12 cellular contexts compared by ENCODE assay signal in the genomic region with DNA sequence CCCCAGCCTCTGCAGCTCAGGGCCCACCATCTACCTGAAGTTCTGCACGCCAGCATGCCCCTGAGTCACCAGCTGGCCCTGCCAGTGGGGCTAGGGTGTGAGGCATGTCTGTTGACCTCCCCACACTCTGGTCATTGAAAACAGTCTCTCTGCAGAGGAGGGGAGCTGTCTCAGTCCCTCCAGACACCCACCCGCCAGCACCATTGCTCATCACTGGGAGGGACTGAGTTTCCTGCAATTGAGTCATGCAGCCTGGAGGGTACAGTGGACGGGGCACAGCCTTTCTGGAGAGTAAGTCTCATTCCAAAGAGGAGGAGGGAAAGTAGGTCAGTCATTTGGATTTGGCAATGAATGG. TPM values are rescaled to one million over a fixed set of nuclear protein-coding genes. Genes with fewer than 3 reads are reported as not detected.
DNase-seq lines count a peak whose midpoint lies in the region; ATAC-seq, FAIRE-seq and TF ChIP-seq lines count a peak whose summit lies in the region.
"Had no signal": no experiment of that assay in that cellular context is flagged by ENCODE, and none has a peak within 500 bp of the region (broad histone marks: within the 10 kb centered on the region; RNA-seq: fewer than 3 reads in every experiment).

No MANE protein-coding gene starts in this region.

- CTCF ChIA-PET in BJ (lab: Yijun Ruan, JAX) (interaction anchor here (0.8 to 1.6 kb wide), 5 partner anchors 10 to 64 kb away, joined by 3 to 8 read pairs (median 3); a partner anchor contains a TSS), H1 (lab: Charles Lee; ENCODE audit: partially characterized antibody) (interaction anchor here (1.0 to 1.6 kb wide), 2 partner anchors 65 to 175 kb away, joined by 4 to 6 read pairs; no protein-coding TSS in a partner anchor)

- H3K14ac ChIP-seq in H1 (ENCODE audit: insufficient read length): no peak overlapping the region

- H3K27ac Mint-ChIP-seq in nephron progenitor cell: no peak overlapping the region

- no peak overlapping the region for H3K4me2 ChIP-seq in H1 (ENCODE audit: insufficient read depth in 1 of 2, low read depth in 2 of 2, low read length in 2 of 2)

- TF ChIP-seq CTCF in BJ (IDR thresholded peaks at IDR 0.05; ENCODE audit: insufficient read depth, low read depth, low read length): no peak
- TF ChIP-seq CTCF in H1 (IDR thresholded peaks at IDR 0.05; ENCODE audit: control extremely low read depth in 1 of 3, insufficient read depth in 1 of 3, low read depth in 1 of 3, low read length in 3 of 3): no peak
- no peak for TF ChIP-seq CTCF in omental fat pad (IDR thresholded peaks at IDR 0.05)
- no peak for TF ChIP-seq CTCF in nephron progenitor cell (IDR thresholded peaks at IDR 0.05)

- DNase-seq in BJ (ENCODE audit: low read depth) (peak; percentile 86), M059J (ENCODE audit: low read depth) (peak; percentile 95), H1 (ENCODE audit: low read depth in 1 of 2, low spot score in 2 of 2) (no peak), omental fat pad (ENCODE audit: low spot score) (no peak), NCI-H1436 (lab: John Stamatoyannopoulos, UW) (no peak), nephron progenitor cell (no peak), globus pallidus (ENCODE audit: low spot score) (no peak)
- DNase-seq: activated CD4-positive, alpha-beta T cell treated with anti-CD3 and anti-CD28 coated beads, Interleukin-2, amount 50 U/mL, for 4 hours; cerebellar nuclear complex; DMS79; stimulated activated naive CD4-positive, alpha-beta T cell had no signal

- H3K36me3 ChIP-seq in BJ (ENCODE audit: control insufficient read depth, insufficient read depth, low read length) (no peaks in the 10 kb centered on the region), H1 (ENCODE audit: control insufficient read depth in 2 of 4, insufficient read depth in 4 of 4, low read length in 3 of 4) (no peaks in the 10 kb centered on the region)

- peaks cover 69% of the 10 kb centered on the region for H3K4me1 Mint-ChIP-seq in nephron progenitor cell

- H3K9me3 ChIP-seq in H1 (ENCODE audit: insufficient read depth in 2 of 2, low read depth in 1 of 2, low read length in 1 of 2): no peaks in the 10 kb centered on the region

- H3K23me2 ChIP-seq in H1 (ENCODE audit: low read depth, low read length): peaks cover 2% of the 10 kb centered on the region; the same call in 1 of the 2 replicates

- POLR2A ChIA-PET in BJ (lab: Charles Lee): interaction anchor here (0.5 to 0.6 kb wide), 2 partner anchors 64 to 168 kb away, joined by 4 read pairs; no protein-coding TSS in a partner anchor
- POLR2A ChIA-PET in H1 (lab: Charles Lee; ENCODE audit: partially characterized antibody): no interaction called here

- H3K23ac ChIP-seq in H1 (ENCODE audit: insufficient read length): no peak overlapping the region

- no peaks in the 10 kb centered on the region for H3K79me1 ChIP-seq in H1 (ENCODE audit: low read depth, low read length)

- H3K4me3 Mint-ChIP-seq in nephron progenitor cell: no peak overlapping the region

- no peak for FAIRE-seq in H1 (lab: Jason Lieb, UNC)

- H2BK12ac ChIP-seq in H1 (ENCODE audit: low read depth, low read length): no peak overlapping the region

- no peaks in the 10 kb centered on the region for H3K9me3 Mint-ChIP-seq in nephron progenitor cell

- TF ChIP-seq RAD21 in H1 (IDR thresholded peaks at IDR 0.05 in 1 of 2, conservative IDR thresholded peaks at IDR 0.05 in 1 of 2; ENCODE audit: low read depth in 2 of 2, low read length in 2 of 2): no peak

- H2AK5ac ChIP-seq in H1 (ENCODE audit: low read depth, low read length): 0 out of 2 replicates have a peak overlapping the region, but pooled peaks have one; percentile 39

- no peak for TF ChIP-seq EP300 in H1 (IDR thresholded peaks at IDR 0.05; ENCODE audit: borderline replicate concordance in 1 of 2, low read depth in 2 of 2, low read length in 2 of 2)

- H3K4ac ChIP-seq in H1 (replicated peaks; ENCODE audit: insufficient read length, low read depth, low read length): no peak overlapping the region

- H4K91ac ChIP-seq in H1 (replicated peaks; ENCODE audit: insufficient read length, low read length): no peak overlapping the region

- H3K27me3 Mint-ChIP-seq in nephron progenitor cell (ENCODE audit: low read depth, poor library complexity): peaks cover 7% of the 10 kb centered on the region

- 0 out of 2 replicates have a peak overlapping the region, but pooled peaks have one; percentile 8 for H2BK5ac ChIP-seq in H1 (ENCODE audit: low read depth, low read length)

- H2BK20ac ChIP-seq in H1 (ENCODE audit: low read length): 0 out of 2 replicates have a peak overlapping the region, but pooled peaks have one; percentile 61

- H3K27ac ChIP-seq in H1 (ENCODE audit: low read depth, low read length): no peak overlapping the region

- H4K20me1 ChIP-seq in H1 (replicated peaks in 1 of 2; ENCODE audit: control insufficient read depth in 1 of 2, insufficient read depth in 2 of 2, low read length in 2 of 2): no peaks in the 10 kb centered on the region

- no peak overlapping the region for H3K56ac ChIP-seq in H1 (replicated peaks; ENCODE audit: insufficient read length, low read depth, low read length)

- TF ChIP-seq POLR2A in H1 (IDR thresholded peaks at IDR 0.05; ENCODE audit: control extremely low read depth in 1 of 2, low read depth in 2 of 2, low read length in 2 of 2): no peak

- H2BK15ac ChIP-seq in H1 (ENCODE audit: low read length): no peak overlapping the region

- H3K4me1 ChIP-seq in H1 (replicated peaks in 1 of 4; ENCODE audit: control insufficient read depth in 3 of 4, insufficient read depth in 4 of 4, low read length in 3 of 4): peaks cover 0 to 13% (median 7%) of the 10 kb centered on the region in 4 experiments; a peak in 6 of 7 replicates

- no peaks in the 10 kb centered on the region for H3K79me2 ChIP-seq in H1 (ENCODE audit: control insufficient read depth in 1 of 2, insufficient read depth in 2 of 2, low read length in 2 of 2)

- WGBS in H1 (ENCODE audit: extremely low coverage in 1 of 2, insufficient coverage in 1 of 2, insufficient read length in 1 of 2, insufficient replicate concordance in 2 of 2, low coverage in 1 of 2, low lambda C conversion rate in 2 of 2, missing lambda C conversion rate in 1 of 2), 2 experiments: 90% methylated on average over 3 of the region's 3 CpGs; no CpG with 5 or more reads in 1 of the 2 experiments

- no peaks in the 10 kb centered on the region for H3K36me3 Mint-ChIP-seq in nephron progenitor cell (ENCODE audit: low read depth)

- no peak overlapping the region for H3K9ac ChIP-seq in H1 (replicated peaks in 1 of 4; ENCODE audit: extremely low read depth in 1 of 4, low read depth in 3 of 4, low read length in 3 of 4)

- no peak overlapping the region for H2BK120ac ChIP-seq in H1 (replicated peaks; ENCODE audit: low read depth, low read length)

- H4K8ac ChIP-seq in H1 (ENCODE audit: extremely low read depth, insufficient read depth, low read length): no peak overlapping the region

- H3K18ac ChIP-seq in H1 (ENCODE audit: extremely low read depth, low read length): 0 out of 2 replicates have a peak overlapping the region, but pooled peaks have one; percentile 48

- H3K4me3 ChIP-seq in BJ (ENCODE audit: low read depth, low read length): no peak overlapping the region
- H3K4me3 ChIP-seq in H1 (ENCODE audit: extremely low read depth in 1 of 4, insufficient read depth in 2 of 4, low read depth in 3 of 4, low read length in 4 of 4): no peak overlapping the region

- no peak overlapping the region for H2AFZ ChIP-seq in H1 (ENCODE audit: low read length)

- ATAC-seq in omental fat pad (ENCODE audit: low FRiP score) (peak; percentile 58), HG02981 (IDR thresholded peaks at IDR 0.05; ENCODE audit: unreplicated experiment) (no peak)

- no peaks in the 10 kb centered on the region for H3K27me3 ChIP-seq in BJ (ENCODE audit: control insufficient read depth, insufficient read depth, low read length)
- H3K27me3 ChIP-seq in H1 (replicated peaks in 1 of 4; ENCODE audit: control insufficient read depth in 3 of 4, extremely low read depth in 1 of 4, insufficient read depth in 3 of 4, low read length in 3 of 4): no peaks in the 10 kb centered on the region

- H4K5ac ChIP-seq in H1 (ENCODE audit: insufficient read length, low read depth, low read length): no peak overlapping the region

TF ChIP-seq in H1, 55 proteins besides CTCF, POLR2A, EP300 and RAD21 (continues in another document):
- no peak for TF ChIP-seq TAF7 (optimal IDR thresholded peaks at IDR 0.05; ENCODE audit: borderline replicate concordance, low read depth, low read length)
- no peak for TF ChIP-seq TBP (IDR thresholded peaks at IDR 0.05; ENCODE audit: low read depth, low read length)
- no peak for TF ChIP-seq BRCA1 (IDR thresholded peaks at IDR 0.05; ENCODE audit: low read depth, low read length)
- no peak for TF ChIP-seq CTBP2 (IDR thresholded peaks at IDR 0.05; ENCODE audit: borderline replicate concordance, insufficient read depth, insufficient read length, low read length)
- TF ChIP-seq, protein P1, sequence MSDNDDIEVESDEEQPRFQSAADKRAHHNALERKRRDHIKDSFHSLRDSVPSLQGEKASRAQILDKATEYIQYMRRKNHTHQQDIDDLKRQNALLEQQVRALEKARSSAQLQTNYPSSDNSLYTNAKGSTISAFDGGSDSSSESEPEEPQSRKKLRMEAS (IDR thresholded peaks at IDR 0.05): no peak
- TF ChIP-seq KDM1A (IDR thresholded peaks at IDR 0.05; ENCODE audit: borderline replicate concordance, low read length): no peak

RNA-seq across cellular contexts. Expression of a gene that starts 16.8 kb away (rescaled TPM):
- polyA plus RNA-seq in BJ (2011; rRNA removed): 170 and 251 TPM in 2 replicates
- polyA minus RNA-seq in BJ (2011; rRNA and poly(A)+ RNA removed): 213 and 249 TPM in 2 replicates
- total RNA-seq in M059J (2014; rRNA removed; shearing (Covaris generic)): 164 and 277 TPM in 2 replicates
- total RNA-seq in H1 (2021; fragmentation: NEBNext Ultra II Directional; extraction: Animal tissue kit (Norgen Biotek cat#: 25700)): 10.5 and 12.0 TPM in 2 replicates
- 3.8 and 6.2 TPM in 2 replicates for polyA plus RNA-seq in H1 (2011; rRNA removed)
- 4.1 TPM for polyA plus RNA-seq in H1 (2011; cell fraction: cytosol; rRNA removed)
- 39.3 TPM for polyA plus RNA-seq in H1 (2011; cell fraction: nucleus; rRNA removed)
- polyA plus RNA-seq in H1 (2012, experiment 1 of 2): 8.9 to 12.1 TPM (median 11.0 TPM) in 4 replicates
- polyA plus RNA-seq in H1 (2012, experiment 2 of 2): 6.1 TPM
- polyA plus RNA-seq in H1 (2013, experiment 1 of 2): 11.8 TPM
- 9.6 TPM for polyA plus RNA-seq in H1 (2013, experiment 2 of 2)
- polyA minus RNA-seq in H1 (2011; rRNA and poly(A)+ RNA removed): 4.7 and 5.2 TPM in 2 replicates
- polyA minus RNA-seq in H1 (2011; cell fraction: cytosol; rRNA and poly(A)+ RNA removed): 6.1 TPM
- polyA minus RNA-seq in H1 (2011; cell fraction: nucleus; rRNA and poly(A)+ RNA removed): 12.3 TPM
- 10 to 100 TPM; 13.3 to 55.0 (median 27.0) TPM for total RNA-seq in omental fat pad

Comparison
In these comparisons a context has a peak if more than half of its experiments do, and no peak if none do; other contexts are left out.
1. DNase-seq: peak in BJ (single experiment) and M059J (single experiment); none in H1 (0 of 2), omental fat pad (single experiment), NCI-H1436 (single experiment), nephron progenitor cell (single experiment) and globus pallidus (single experiment).